Comparison of ENCODE assay signal across 1 cellular context in the genomic region with DNA sequence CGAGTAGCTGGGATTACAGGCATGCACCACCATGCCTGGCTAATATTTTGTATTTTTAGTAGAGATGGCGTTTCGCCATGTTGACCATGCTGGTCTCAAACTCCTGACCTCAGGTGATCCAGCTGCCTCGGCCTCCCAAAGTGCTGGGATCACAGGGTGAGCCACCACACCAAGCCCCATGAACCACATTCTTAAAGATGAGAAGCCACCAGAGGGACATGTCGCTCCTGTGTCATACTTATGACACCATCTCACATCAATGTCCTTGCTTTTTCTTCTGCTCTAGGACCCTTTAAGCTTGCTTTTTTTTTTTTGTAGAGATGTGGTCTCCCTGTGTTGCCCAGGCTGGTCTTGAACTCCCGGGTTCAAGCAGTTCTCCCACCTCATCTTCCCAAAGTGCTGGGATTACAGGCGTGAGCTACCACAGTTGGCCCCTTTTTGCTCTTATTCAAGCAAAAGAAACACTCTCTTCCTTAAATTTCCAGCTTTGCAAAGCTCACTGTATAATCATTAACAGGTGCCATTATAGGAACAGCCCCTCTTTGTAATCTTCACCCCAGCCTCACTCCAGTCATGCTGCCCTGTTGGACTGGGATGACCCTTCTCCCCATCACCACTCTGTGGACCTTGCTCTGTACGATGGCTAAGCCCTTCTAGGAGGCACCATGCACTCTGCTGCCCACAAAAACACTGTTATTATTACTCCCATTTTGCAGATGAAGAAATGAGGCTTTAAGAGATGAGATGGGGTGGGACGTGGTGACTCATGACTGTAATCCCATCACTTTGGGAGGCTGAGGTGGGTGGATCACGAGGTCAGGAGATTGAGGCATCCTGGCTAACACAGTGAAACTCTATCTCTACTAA.
TF ChIP-seq lines count a peak whose summit lies in the region.

No MANE protein-coding gene starts in this region.

TF ChIP-seq in HepG2, 621 proteins besides CTCF, POLR2A, EP300 and RAD21 (continued from another document and continues in another):
- TF ChIP-seq, protein P1, sequence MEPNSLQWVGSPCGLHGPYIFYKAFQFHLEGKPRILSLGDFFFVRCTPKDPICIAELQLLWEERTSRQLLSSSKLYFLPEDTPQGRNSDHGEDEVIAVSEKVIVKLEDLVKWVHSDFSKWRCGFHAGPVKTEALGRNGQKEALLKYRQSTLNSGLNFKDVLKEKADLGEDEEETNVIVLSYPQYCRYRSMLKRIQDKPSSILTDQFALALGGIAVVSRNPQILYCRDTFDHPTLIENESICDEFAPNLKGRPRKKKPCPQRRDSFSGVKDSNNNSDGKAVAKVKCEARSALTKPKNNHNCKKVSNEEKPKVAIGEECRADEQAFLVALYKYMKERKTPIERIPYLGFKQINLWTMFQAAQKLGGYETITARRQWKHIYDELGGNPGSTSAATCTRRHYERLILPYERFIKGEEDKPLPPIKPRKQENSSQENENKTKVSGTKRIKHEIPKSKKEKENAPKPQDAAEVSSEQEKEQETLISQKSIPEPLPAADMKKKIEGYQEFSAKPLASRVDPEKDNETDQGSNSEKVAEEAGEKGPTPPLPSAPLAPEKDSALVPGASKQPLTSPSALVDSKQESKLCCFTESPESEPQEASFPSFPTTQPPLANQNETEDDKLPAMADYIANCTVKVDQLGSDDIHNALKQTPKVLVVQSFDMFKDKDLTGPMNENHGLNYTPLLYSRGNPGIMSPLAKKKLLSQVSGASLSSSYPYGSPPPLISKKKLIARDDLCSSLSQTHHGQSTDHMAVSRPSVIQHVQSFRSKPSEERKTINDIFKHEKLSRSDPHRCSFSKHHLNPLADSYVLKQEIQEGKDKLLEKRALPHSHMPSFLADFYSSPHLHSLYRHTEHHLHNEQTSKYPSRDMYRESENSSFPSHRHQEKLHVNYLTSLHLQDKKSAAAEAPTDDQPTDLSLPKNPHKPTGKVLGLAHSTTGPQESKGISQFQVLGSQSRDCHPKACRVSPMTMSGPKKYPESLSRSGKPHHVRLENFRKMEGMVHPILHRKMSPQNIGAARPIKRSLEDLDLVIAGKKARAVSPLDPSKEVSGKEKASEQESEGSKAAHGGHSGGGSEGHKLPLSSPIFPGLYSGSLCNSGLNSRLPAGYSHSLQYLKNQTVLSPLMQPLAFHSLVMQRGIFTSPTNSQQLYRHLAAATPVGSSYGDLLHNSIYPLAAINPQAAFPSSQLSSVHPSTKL (CRISPR knock-in tag; IDR thresholded peaks at IDR 0.05): peak; percentile 88
- no peak for TF ChIP-seq ZNF709 (CRISPR knock-in tag; IDR thresholded peaks at IDR 0.05)
- TF ChIP-seq MTA3 (CRISPR knock-in tag; IDR thresholded peaks at IDR 0.05): no peak
- no peak for TF ChIP-seq ZNF296 (CRISPR knock-in tag; conservative IDR thresholded peaks at IDR 0.05)
- peak; percentile 43; the same call in 1 of the 2 replicates for TF ChIP-seq SP5 (CRISPR knock-in tag; IDR thresholded peaks at IDR 0.05; ENCODE audit: borderline replicate concordance, low read depth)
- no peak for TF ChIP-seq DNMT1 (CRISPR knock-in tag; IDR thresholded peaks at IDR 0.05)
- TF ChIP-seq ZNF232 (CRISPR knock-in tag; IDR thresholded peaks at IDR 0.05; ENCODE audit: borderline replicate concordance): no peak
- TF ChIP-seq, protein P2, sequence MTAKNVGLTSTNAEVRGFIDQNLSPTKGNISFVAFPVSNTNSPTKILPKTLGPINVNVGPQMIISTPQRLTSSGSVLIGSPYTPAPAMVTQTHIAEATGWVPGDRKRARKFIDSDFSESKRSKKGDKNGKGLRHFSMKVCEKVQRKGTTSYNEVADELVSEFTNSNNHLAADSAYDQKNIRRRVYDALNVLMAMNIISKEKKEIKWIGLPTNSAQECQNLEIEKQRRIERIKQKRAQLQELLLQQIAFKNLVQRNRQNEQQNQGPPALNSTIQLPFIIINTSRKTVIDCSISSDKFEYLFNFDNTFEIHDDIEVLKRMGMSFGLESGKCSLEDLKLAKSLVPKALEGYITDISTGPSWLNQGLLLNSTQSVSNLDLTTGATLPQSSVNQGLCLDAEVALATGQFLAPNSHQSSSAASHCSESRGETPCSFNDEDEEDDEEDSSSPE (CRISPR knock-in tag; IDR thresholded peaks at IDR 0.05): peak; percentile 29; the same call in 1 of the 2 replicates
- TF ChIP-seq, protein P3, sequence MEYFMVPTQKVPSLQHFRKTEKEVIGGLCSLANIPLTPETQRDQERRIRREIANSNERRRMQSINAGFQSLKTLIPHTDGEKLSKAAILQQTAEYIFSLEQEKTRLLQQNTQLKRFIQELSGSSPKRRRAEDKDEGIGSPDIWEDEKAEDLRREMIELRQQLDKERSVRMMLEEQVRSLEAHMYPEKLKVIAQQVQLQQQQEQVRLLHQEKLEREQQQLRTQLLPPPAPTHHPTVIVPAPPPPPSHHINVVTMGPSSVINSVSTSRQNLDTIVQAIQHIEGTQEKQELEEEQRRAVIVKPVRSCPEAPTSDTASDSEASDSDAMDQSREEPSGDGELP (IDR thresholded peaks at IDR 0.05; ENCODE audit: borderline replicate concordance, low read depth): no peak; the same call in 1 of the 2 replicates
- peak; percentile 44; the same call in 1 of the 2 replicates for TF ChIP-seq ELF1 (CRISPR knock-in tag; IDR thresholded peaks at IDR 0.05)
- TF ChIP-seq, protein P4, sequence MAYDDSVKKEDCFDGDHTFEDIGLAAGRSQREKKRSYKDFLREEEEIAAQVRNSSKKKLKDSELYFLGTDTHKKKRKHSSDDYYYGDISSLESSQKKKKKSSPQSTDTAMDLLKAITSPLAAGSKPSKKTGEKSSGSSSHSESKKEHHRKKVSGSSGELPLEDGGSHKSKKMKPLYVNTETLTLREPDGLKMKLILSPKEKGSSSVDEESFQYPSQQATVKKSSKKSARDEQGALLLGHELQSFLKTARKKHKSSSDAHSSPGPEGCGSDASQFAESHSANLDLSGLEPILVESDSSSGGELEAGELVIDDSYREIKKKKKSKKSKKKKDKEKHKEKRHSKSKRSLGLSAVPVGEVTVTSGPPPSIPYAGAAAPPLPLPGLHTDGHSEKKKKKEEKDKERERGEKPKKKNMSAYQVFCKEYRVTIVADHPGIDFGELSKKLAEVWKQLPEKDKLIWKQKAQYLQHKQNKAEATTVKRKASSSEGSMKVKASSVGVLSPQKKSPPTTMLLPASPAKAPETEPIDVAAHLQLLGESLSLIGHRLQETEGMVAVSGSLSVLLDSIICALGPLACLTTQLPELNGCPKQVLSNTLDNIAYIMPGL (CRISPR knock-in tag; IDR thresholded peaks at IDR 0.05; ENCODE audit: borderline replicate concordance in 1 of 2, low read depth in 1 of 2): no peak
- TF ChIP-seq, protein P5, sequence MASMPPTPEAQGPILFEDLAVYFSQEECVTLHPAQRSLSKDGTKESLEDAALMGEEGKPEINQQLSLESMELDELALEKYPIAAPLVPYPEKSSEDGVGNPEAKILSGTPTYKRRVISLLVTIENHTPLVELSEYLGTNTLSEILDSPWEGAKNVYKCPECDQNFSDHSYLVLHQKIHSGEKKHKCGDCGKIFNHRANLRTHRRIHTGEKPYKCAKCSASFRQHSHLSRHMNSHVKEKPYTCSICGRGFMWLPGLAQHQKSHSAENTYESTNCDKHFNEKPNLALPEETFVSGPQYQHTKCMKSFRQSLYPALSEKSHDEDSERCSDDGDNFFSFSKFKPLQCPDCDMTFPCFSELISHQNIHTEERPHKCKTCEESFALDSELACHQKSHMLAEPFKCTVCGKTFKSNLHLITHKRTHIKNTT (CRISPR knock-in tag; IDR thresholded peaks at IDR 0.05): no peak
- TF ChIP-seq, protein P6, sequence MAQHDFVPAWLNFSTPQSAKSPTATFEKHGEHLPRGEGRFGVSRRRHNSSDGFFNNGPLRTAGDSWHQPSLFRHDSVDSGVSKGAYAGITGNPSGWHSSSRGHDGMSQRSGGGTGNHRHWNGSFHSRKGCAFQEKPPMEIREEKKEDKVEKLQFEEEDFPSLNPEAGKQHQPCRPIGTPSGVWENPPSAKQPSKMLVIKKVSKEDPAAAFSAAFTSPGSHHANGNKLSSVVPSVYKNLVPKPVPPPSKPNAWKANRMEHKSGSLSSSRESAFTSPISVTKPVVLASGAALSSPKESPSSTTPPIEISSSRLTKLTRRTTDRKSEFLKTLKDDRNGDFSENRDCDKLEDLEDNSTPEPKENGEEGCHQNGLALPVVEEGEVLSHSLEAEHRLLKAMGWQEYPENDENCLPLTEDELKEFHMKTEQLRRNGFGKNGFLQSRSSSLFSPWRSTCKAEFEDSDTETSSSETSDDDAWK (CRISPR knock-in tag; IDR thresholded peaks at IDR 0.05): no peak
- no peak for TF ChIP-seq CENPX (CRISPR knock-in tag; IDR thresholded peaks at IDR 0.05)
- no peak for TF ChIP-seq BRD4 (CRISPR knock-in tag; IDR thresholded peaks at IDR 0.05)
- TF ChIP-seq TEAD3 (CRISPR knock-in tag; optimal IDR thresholded peaks at IDR 0.05; ENCODE audit: borderline replicate concordance): peak; percentile 69
- no peak for TF ChIP-seq ZNF10 (CRISPR knock-in tag; IDR thresholded peaks at IDR 0.05; ENCODE audit: borderline replicate concordance, low read depth)
- no peak; the same call in 1 of the 2 replicates for TF ChIP-seq ZNF605 (CRISPR knock-in tag; IDR thresholded peaks at IDR 0.05)
- TF ChIP-seq ZFY (CRISPR knock-in tag; IDR thresholded peaks at IDR 0.05): no peak; the same call in 1 of the 2 replicates
- TF ChIP-seq NFIB (CRISPR knock-in tag; IDR thresholded peaks at IDR 0.05; ENCODE audit: borderline replicate concordance): no peak
- no peak for TF ChIP-seq EEA1 (CRISPR knock-in tag; IDR thresholded peaks at IDR 0.05; ENCODE audit: borderline replicate concordance)
- no peak; the same call in 1 of the 2 replicates for TF ChIP-seq TP53 (CRISPR knock-in tag; conservative IDR thresholded peaks at IDR 0.05)
- TF ChIP-seq, protein P7, sequence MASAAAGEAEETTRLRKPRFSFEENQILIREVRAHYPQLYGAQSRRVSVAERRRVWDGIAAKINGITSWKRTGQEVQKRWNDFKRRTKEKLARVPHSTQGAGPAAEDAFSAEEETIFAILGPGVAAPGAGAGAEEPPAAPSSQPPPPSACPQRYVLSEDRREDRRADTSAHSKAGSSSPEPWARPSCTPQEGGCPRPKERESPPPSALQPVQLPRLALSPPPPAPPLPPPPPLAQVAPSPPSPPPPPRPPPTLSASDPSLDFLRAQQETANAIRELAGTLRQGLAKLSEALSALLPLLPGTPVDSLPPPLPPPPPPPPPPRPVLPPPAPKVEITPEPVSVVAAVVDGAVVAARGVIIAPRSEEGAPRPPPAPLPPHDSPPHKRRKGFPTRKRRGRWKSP (CRISPR knock-in tag; IDR thresholded peaks at IDR 0.05): no peak
- peak; percentile 23; the same call in 1 of the 2 replicates for TF ChIP-seq POLR2G (IDR thresholded peaks at IDR 0.05; ENCODE audit: low read depth, low read length)
- no peak for TF ChIP-seq HES4 (CRISPR knock-in tag; IDR thresholded peaks at IDR 0.05; ENCODE audit: borderline replicate concordance)
- peak; percentile 32; the same call in 1 of the 2 replicates for TF ChIP-seq TOPORS (CRISPR knock-in tag; IDR thresholded peaks at IDR 0.05)
- no peak for TF ChIP-seq ZNF670 (CRISPR knock-in tag; IDR thresholded peaks at IDR 0.05; ENCODE audit: borderline replicate concordance)
- peak; percentile 12; the same call in 1 of the 2 replicates for TF ChIP-seq CREB1 (IDR thresholded peaks at IDR 0.05)
- no peak for TF ChIP-seq CREB1 (CRISPR knock-in tag; IDR thresholded peaks at IDR 0.05)
- TF ChIP-seq, protein P8, sequence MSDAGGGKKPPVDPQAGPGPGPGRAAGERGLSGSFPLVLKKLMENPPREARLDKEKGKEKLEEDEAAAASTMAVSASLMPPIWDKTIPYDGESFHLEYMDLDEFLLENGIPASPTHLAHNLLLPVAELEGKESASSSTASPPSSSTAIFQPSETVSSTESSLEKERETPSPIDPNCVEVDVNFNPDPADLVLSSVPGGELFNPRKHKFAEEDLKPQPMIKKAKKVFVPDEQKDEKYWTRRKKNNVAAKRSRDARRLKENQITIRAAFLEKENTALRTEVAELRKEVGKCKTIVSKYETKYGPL (CRISPR knock-in tag; IDR thresholded peaks at IDR 0.05): no peak
- peak; percentile 66; the same call in 1 of the 2 replicates for TF ChIP-seq ATF1 (CRISPR knock-in tag; IDR thresholded peaks at IDR 0.05)
- TF ChIP-seq STAG1 (CRISPR knock-in tag; IDR thresholded peaks at IDR 0.05): peak; percentile 24; the same call in 1 of the 2 replicates
- TF ChIP-seq NCOA2 (CRISPR knock-in tag; IDR thresholded peaks at IDR 0.05): peak; percentile 82
- peak; percentile 72; the same call in 1 of the 2 replicates for TF ChIP-seq HMG20A (CRISPR knock-in tag; IDR thresholded peaks at IDR 0.05; ENCODE audit: borderline replicate concordance)
- TF ChIP-seq TMF1 (CRISPR knock-in tag; IDR thresholded peaks at IDR 0.05; ENCODE audit: low read depth): no peak
- TF ChIP-seq ZNF383 (CRISPR knock-in tag; IDR thresholded peaks at IDR 0.05; ENCODE audit: borderline replicate concordance): no peak
- TF ChIP-seq ZNF484 (CRISPR knock-in tag; IDR thresholded peaks at IDR 0.05; ENCODE audit: borderline replicate concordance, low read depth): 0 out of 2 replicates have a peak, but pooled peaks have one; percentile 71
- TF ChIP-seq, protein P9, sequence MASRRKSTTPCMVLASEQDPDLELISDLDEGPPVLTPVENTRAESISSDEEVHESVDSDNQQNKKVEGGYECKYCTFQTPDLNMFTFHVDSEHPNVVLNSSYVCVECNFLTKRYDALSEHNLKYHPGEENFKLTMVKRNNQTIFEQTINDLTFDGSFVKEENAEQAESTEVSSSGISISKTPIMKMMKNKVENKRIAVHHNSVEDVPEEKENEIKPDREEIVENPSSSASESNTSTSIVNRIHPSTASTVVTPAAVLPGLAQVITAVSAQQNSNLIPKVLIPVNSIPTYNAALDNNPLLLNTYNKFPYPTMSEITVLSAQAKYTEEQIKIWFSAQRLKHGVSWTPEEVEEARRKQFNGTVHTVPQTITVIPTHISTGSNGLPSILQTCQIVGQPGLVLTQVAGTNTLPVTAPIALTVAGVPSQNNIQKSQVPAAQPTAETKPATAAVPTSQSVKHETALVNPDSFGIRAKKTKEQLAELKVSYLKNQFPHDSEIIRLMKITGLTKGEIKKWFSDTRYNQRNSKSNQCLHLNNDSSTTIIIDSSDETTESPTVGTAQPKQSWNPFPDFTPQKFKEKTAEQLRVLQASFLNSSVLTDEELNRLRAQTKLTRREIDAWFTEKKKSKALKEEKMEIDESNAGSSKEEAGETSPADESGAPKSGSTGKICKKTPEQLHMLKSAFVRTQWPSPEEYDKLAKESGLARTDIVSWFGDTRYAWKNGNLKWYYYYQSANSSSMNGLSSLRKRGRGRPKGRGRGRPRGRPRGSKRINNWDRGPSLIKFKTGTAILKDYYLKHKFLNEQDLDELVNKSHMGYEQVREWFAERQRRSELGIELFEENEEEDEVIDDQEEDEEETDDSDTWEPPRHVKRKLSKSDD (CRISPR knock-in tag; IDR thresholded peaks at IDR 0.05; ENCODE audit: low read depth): no peak
